In genomic region chr3:58355174-58355573, GRCh38 we compare ENCODE assay signal across 11 cellular contexts. TPM values are rescaled to one million over a fixed set of nuclear protein-coding genes. Genes with fewer than 3 reads are reported as not detected.
A peak's percentile ranks its signal among the peaks of the same experiment; 100 is the strongest.
DNase-seq lines count a peak whose midpoint lies in the region; ATAC-seq and TF ChIP-seq lines count a peak whose summit lies in the region.
"Had no signal": no experiment of that assay in that cellular context is flagged by ENCODE, and none has a peak within 500 bp of the region (broad histone marks: within the 10 kb centered on the region; RNA-seq: fewer than 3 reads in every experiment).

No MANE protein-coding gene starts in this region.

- in situ Hi-C loops in ACHN (cut with HindIII; ENCODE audit: low pct_ligation_motif_present, low pct_unique_long_range_greater_than_20kb, low sequenced_read_pairs) = no loop called here

- H3K9me3 ChIP-seq in OCI-LY3 (ENCODE audit: insufficient read depth, low read length) (peaks cover 8% of the 10 kb centered on the region; the same call in 1 of the 2 replicates), body of pancreas (no peaks in the 10 kb centered on the region)
- H3K9me3 ChIP-seq: prostate gland had no signal

- no peaks in the 10 kb centered on the region for H3K79me2 ChIP-seq in OCI-LY3 (ENCODE audit: low read length)

- no peak overlapping the region for H2AFZ ChIP-seq in OCI-LY3 (ENCODE audit: low read depth, low read length)

- H3K4me1 ChIP-seq in OCI-LY3 (ENCODE audit: low read length) (peaks cover 32% of the 10 kb centered on the region), body of pancreas (peaks cover 8% of the 10 kb centered on the region)
- H3K4me1 ChIP-seq: prostate gland had no signal

- H3K27ac ChIP-seq in OCI-LY3 (ENCODE audit: low read length) (no peak overlapping the region), body of pancreas (no peak overlapping the region)
- H3K27ac ChIP-seq: prostate gland had no signal

- H3K9ac ChIP-seq in OCI-LY3 (ENCODE audit: low read length) = no peak overlapping the region

- peak; percentile 57 for ATAC-seq in GM18909 (IDR thresholded peaks at IDR 0.05; ENCODE audit: poor library complexity, unreplicated experiment)
- peak; percentile 55 for ATAC-seq in HG02973 (IDR thresholded peaks at IDR 0.05; ENCODE audit: unreplicated experiment)
- ATAC-seq in body of pancreas = no peak

- intact Hi-C loops in body of pancreas (cut with DNase I) = no loop called here

- TF ChIP-seq CTCF in OCI-LY3 (IDR thresholded peaks at IDR 0.05; ENCODE audit: low read depth, low read length) (no peak), body of pancreas (IDR thresholded peaks at IDR 0.05) (no peak)

- WGBS in body of pancreas, 2 donors = 83 to 89% methylated on average over 8 of the region's 8 CpGs

- peak overlapping the region; percentile 67 for H3K4me2 ChIP-seq in OCI-LY3 (ENCODE audit: low read length)

- H3K36me3 ChIP-seq in OCI-LY3 (replicated peaks; ENCODE audit: low read depth, low read length) = no peaks in the 10 kb centered on the region
- H3K36me3 ChIP-seq in body of pancreas (replicated peaks in 1 of 2; ENCODE audit: insufficient read depth in 1 of 2, low read depth in 2 of 2) = no peaks in the 10 kb centered on the region
- H3K36me3 ChIP-seq: prostate gland had no signal

- TF ChIP-seq POLR2A in body of pancreas (IDR thresholded peaks at IDR 0.05) = no peak

- peaks cover 5% of the 10 kb centered on the region; the same call in 1 of the 2 replicates for H3K27me3 ChIP-seq in OCI-LY3 (ENCODE audit: low read depth, low read length)
- no peaks in the 10 kb centered on the region for H3K27me3 ChIP-seq in body of pancreas

- H4K20me1 ChIP-seq in OCI-LY3 (ENCODE audit: insufficient read depth, low read length) = peaks cover 12% of the 10 kb centered on the region; the same call in 1 of the 2 replicates

- DNase-seq in AML-193 (lab: John Stamatoyannopoulos, UW) (peak; percentile 74 to 77), DMS79 (lab: John Stamatoyannopoulos, UW) (no peak), body of pancreas (no peak), NCI-H2227 treated with DMSO at 0.1 percent for 48 hours (lab: John Stamatoyannopoulos, UW) (no peak), ACHN (no peak)
- DNase-seq: effector CD8-positive, alpha-beta T cell; immature natural killer cell had no signal

- peak overlapping the region; percentile 38 for H3K4me3 ChIP-seq in OCI-LY3 (ENCODE audit: low read length)
- no peak overlapping the region for H3K4me3 ChIP-seq in body of pancreas
- H3K4me3 ChIP-seq: prostate gland had no signal

RNA-seq across cellular contexts. Expression of gene PXK, which starts 22.5 kb away (rescaled TPM):
- 10 to 100 TPM in 1 of 2 donors, 1 to 10 TPM in 1; 8.2 to 12.7 TPM for total RNA-seq in body of pancreas

RNA-seq across cellular contexts. Expression of gene HTD2, which starts 48.9 kb away (rescaled TPM):
- total RNA-seq in body of pancreas = 1 to 10 TPM in 1 of 2 donors, under 1 TPM in 1; 0.99 to 4.9 TPM

RNA-seq across cellular contexts. Expression of gene RPP14, which starts 49.1 kb away (rescaled TPM):
- 1 to 10 TPM; 3.6 to 4.3 TPM for total RNA-seq in body of pancreas

Comparison
In these comparisons a context has a peak if more than half of its experiments do, and no peak if none do; other contexts are left out.
1. DNase-seq: peak in AML-193 (2 of 2); none in DMS79 (single experiment), body of pancreas (0 of 4), NCI-H2227 treated with DMSO at 0.1 percent for 48 hours (single experiment) and ACHN (single experiment).